8 cellular contexts compared by ENCODE assay signal in the genomic region with DNA sequence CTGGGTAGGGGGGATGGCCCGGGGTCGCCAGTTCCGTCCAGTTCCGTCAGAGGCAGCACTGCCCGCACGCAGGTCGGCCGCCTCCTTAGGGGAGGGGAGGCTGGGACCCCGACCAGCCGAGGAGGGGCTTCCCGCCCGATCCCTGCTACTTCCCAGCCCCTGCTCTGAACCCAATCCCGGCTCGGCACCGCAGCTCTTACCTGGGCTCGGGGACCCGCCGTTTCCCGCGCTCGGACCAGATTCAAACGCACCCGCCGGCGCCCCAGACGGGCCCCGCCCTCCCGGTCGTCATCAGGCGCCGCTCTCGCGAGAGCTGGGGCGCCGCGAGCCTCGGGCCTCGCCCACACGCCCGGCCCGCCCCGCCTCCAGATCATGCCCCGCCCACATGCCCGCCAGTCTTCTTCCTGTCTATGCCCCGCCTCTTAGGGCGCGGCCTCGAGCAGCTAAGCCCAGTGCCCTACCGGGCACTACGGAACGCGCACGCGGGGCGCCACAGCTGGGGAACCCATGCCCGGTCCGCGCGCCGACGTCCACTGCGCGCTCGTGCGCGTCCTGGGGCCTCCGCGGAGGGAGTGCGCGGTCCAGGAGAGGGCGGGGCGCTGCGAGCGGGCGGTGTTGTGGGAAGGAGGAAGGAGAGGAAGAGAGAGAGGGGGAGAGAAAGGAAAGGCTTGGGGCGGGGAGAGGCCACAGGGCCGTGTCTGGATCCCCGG. TPM values are rescaled to one million over a fixed set of nuclear protein-coding genes. Genes with fewer than 3 reads are reported as not detected.
A peak's percentile ranks its signal among the peaks of the same experiment; 100 is the strongest.
DNase-seq lines count a peak whose midpoint lies in the region; ATAC-seq and TF ChIP-seq lines count a peak whose summit lies in the region.

A gene with protein sequence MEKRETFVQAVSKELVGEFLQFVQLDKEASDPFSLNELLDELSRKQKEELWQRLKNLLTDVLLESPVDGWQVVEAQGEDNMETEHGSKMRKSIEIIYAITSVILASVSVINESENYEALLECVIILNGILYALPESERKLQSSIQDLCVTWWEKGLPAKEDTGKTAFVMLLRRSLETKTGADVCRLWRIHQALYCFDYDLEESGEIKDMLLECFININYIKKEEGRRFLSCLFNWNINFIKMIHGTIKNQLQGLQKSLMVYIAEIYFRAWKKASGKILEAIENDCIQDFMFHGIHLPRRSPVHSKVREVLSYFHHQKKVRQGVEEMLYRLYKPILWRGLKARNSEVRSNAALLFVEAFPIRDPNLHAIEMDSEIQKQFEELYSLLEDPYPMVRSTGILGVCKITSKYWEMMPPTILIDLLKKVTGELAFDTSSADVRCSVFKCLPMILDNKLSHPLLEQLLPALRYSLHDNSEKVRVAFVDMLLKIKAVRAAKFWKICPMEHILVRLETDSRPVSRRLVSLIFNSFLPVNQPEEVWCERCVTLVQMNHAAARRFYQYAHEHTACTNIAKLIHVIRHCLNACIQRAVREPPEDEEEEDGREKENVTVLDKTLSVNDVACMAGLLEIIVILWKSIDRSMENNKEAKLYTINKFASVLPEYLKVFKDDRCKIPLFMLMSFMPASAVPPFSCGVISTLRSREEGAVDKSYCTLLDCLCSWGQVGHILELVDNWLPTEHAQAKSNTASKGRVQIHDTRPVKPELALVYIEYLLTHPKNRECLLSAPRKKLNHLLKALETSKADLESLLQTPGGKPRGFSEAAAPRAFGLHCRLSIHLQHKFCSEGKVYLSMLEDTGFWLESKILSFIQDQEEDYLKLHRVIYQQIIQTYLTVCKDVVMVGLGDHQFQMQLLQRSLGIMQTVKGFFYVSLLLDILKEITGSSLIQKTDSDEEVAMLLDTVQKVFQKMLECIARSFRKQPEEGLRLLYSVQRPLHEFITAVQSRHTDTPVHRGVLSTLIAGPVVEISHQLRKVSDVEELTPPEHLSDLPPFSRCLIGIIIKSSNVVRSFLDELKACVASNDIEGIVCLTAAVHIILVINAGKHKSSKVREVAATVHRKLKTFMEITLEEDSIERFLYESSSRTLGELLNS (minus strand): TSS at position 281 of the 710 bp plus-strand sequence. CDS start 2,905 bp downstream, outside the sequence.

- H3F3A ChIP-seq in SK-N-SH (replicated peaks; ENCODE audit: insufficient read depth) = no peaks in the 10 kb centered on the region

- peak within 1 kb of the TSS; percentile 99 for H3K4me2 ChIP-seq in SK-N-SH

- CTCF ChIA-PET in SK-N-SH (lab: Yijun Ruan, JAX) = interaction anchor here (0.9 to 3.7 kb wide), 5 partner anchors 9 to 272 kb away, joined by 3 to 31 read pairs (median 3); no protein-coding TSS in a partner anchor

- H3K9me3 Mint-ChIP-seq in activated naive CD4-positive, alpha-beta T cell treated with anti-CD3 and anti-CD28 coated beads, Interleukin-2, amount 50 U/mL, for 24 hours = no peaks in the 10 kb centered on the region

- H3K9me3 ChIP-seq in SK-N-SH (no peaks in the 10 kb centered on the region), testis (no peaks in the 10 kb centered on the region)

- no peaks in the 10 kb centered on the region for H3K27me3 ChIP-seq in SK-N-SH (ENCODE audit: insufficient read depth)
- no peaks in the 10 kb centered on the region for H3K27me3 ChIP-seq in testis

- H3K27me3 Mint-ChIP-seq in activated naive CD4-positive, alpha-beta T cell treated with anti-CD3 and anti-CD28 coated beads, Interleukin-2, amount 50 U/mL, for 24 hours = no peaks in the 10 kb centered on the region

- H2AFZ ChIP-seq in SK-N-SH (ENCODE audit: low read depth) = peak within 1 kb of the TSS; percentile 81

- intact Hi-C loops in testis (cut with DNase I; ENCODE audit: low total_unique reads) = loop anchor here (10.0 kb wide), 1 partner anchor 120 kb away; the partner anchor contains the start of gene ESYT2

- H3K9ac ChIP-seq in SK-N-SH = peak within 1 kb of the TSS; percentile 91

- peak within 1 kb of the TSS; percentile 52 for H3K27ac Mint-ChIP-seq in activated naive CD4-positive, alpha-beta T cell treated with anti-CD3 and anti-CD28 coated beads, Interleukin-2, amount 50 U/mL, for 24 hours

- TF ChIP-seq EP300 in SK-N-SH (IDR thresholded peaks at IDR 0.05; ENCODE audit: borderline replicate concordance in 1 of 2, low read depth in 1 of 2, low read length in 1 of 2) = no peak; a peak in 1 of 4 replicates

- no peaks in the 10 kb centered on the region for H3K36me3 Mint-ChIP-seq in activated naive CD4-positive, alpha-beta T cell treated with anti-CD3 and anti-CD28 coated beads, Interleukin-2, amount 50 U/mL, for 24 hours

- peak; percentile 86 for TF ChIP-seq POLR2A in testis (IDR thresholded peaks at IDR 0.05)

- peak; percentile 98 for ATAC-seq in HG02571 (IDR thresholded peaks at IDR 0.05; ENCODE audit: unreplicated experiment)
- peak; percentile 100 for ATAC-seq in omental fat pad (ENCODE audit: low FRiP score)

- H4K20me1 ChIP-seq in SK-N-SH (ENCODE audit: insufficient read depth) = no peaks in the 10 kb centered on the region

- H3K4me1 Mint-ChIP-seq in activated naive CD4-positive, alpha-beta T cell treated with anti-CD3 and anti-CD28 coated beads, Interleukin-2, amount 50 U/mL, for 24 hours = peaks cover 10% of the 10 kb centered on the region

- H3K4me3 ChIP-seq in GM08714 (ENCODE audit: low read length) = peak within 1 kb of the TSS; percentile 96
- peak within 1 kb of the TSS; percentile 91 to 99 for H3K4me3 ChIP-seq in SK-N-SH (ENCODE audit: low read depth in 2 of 2, low read length in 1 of 2)
- peak within 1 kb of the TSS; percentile 81 to 82 for H3K4me3 ChIP-seq in testis

- POLR2A ChIA-PET in SK-N-SH (lab: Yijun Ruan, JAX) = interaction anchor here (1.8 kb wide), 2 partner anchors 9 to 124 kb away, joined by 7 to 13 read pairs; partner anchors contain the start of gene ESYT2

- no peaks in the 10 kb centered on the region for H3K9me2 ChIP-seq in SK-N-SH

- peaks cover 54% of the 10 kb centered on the region for H3K79me2 ChIP-seq in SK-N-SH (ENCODE audit: insufficient read depth)

- H3K4me3 Mint-ChIP-seq in activated naive CD4-positive, alpha-beta T cell treated with anti-CD3 and anti-CD28 coated beads, Interleukin-2, amount 50 U/mL, for 24 hours = peak within 1 kb of the TSS; percentile 91

- TF ChIP-seq RAD21 in SK-N-SH (IDR thresholded peaks at IDR 0.05; ENCODE audit: low read length) = no peak; the same call in 1 of the 2 replicates

- H3K27ac ChIP-seq in SK-N-SH (ENCODE audit: low read depth in 2 of 2, low read length in 1 of 2) (peak within 1 kb of the TSS; percentile 43 to 91), testis (peak within 1 kb of the TSS; percentile 78 to 81)

- DNase-seq in NCI-H1048 (lab: John Stamatoyannopoulos, UW) = peak; percentile 95
- peak; percentile 100 for DNase-seq in SK-N-SH
- peak; percentile 61 for DNase-seq in glomerular endothelial cell (ENCODE audit: extremely low read depth, low read depth, low spot score)
- DNase-seq in omental fat pad (ENCODE audit: low spot score) = peak; percentile 90
- DNase-seq in testis = peak; percentile 98

- no peak for TF ChIP-seq CTCF in SK-N-SH (IDR thresholded peaks at IDR 0.05)
- peak in 2 of 3 donors; percentile 12 to 30 for TF ChIP-seq CTCF in omental fat pad (IDR thresholded peaks at IDR 0.05)
- TF ChIP-seq CTCF in testis (IDR thresholded peaks at IDR 0.05) = peak in 1 of 3 experiments; percentile 62

- H3K36me3 ChIP-seq in SK-N-SH (replicated peaks in 1 of 2; ENCODE audit: control insufficient read depth in 1 of 2, insufficient read depth in 2 of 2, low read length in 1 of 2) (peaks cover 20 to 21% of the 10 kb centered on the region in 2 experiments), testis (ENCODE audit: low read depth, missing control alignments) (no peaks in the 10 kb centered on the region)

- WGBS in SK-N-SH (ENCODE audit: low lambda C conversion rate) = under 1% methylated on average over 58 of the region's 78 CpGs
- WGBS in testis, 2 donors = 0 to 1% methylated on average over 10 to 77 of the region's 78 CpGs

- peaks cover 13 to 29% of the 10 kb centered on the region in 2 experiments; a peak in 3 of 4 replicates for H3K4me1 ChIP-seq in SK-N-SH (ENCODE audit: control insufficient read depth in 1 of 2, insufficient read depth in 2 of 2, low read depth in 1 of 2, low read length in 1 of 2)
- H3K4me1 ChIP-seq in testis = peaks cover 9% of the 10 kb centered on the region

TF ChIP-seq in SK-N-SH, 30 proteins besides CTCF, POLR2A, EP300 and RAD21 (continues in another document):
- no peak for TF ChIP-seq YY1 (IDR thresholded peaks at IDR 0.05; ENCODE audit: low read depth)
- TF ChIP-seq MEF2A (IDR thresholded peaks at IDR 0.05; ENCODE audit: borderline replicate concordance, low read depth) = no peak
- peak; percentile 75 for TF ChIP-seq TAF1 (IDR thresholded peaks at IDR 0.05; ENCODE audit: borderline replicate concordance, low read depth, low read length)
- peak; percentile 97 for TF ChIP-seq MXI1 (IDR thresholded peaks at IDR 0.05; ENCODE audit: low read depth, low read length)
- peak; percentile 65 for TF ChIP-seq NRF1 (IDR thresholded peaks at IDR 0.05; ENCODE audit: low read depth, low read length)
- no peak for TF ChIP-seq RFX5 (IDR thresholded peaks at IDR 0.05; ENCODE audit: low read length)

RNA-seq across cellular contexts. Expression of the gene that starts here (rescaled TPM):
- polyA plus RNA-seq in SK-N-SH (2012; rRNA removed) = 25.0 and 27.6 TPM in 2 replicates
- 26.2 and 27.7 TPM in 2 replicates for polyA plus RNA-seq in SK-N-SH (2012; cell fraction: cytosol; rRNA removed)
- polyA plus RNA-seq in SK-N-SH (2012; cell fraction: nucleus; rRNA removed) = 19.1 and 22.6 TPM in 2 replicates
- 6.0 and 12.7 TPM in 2 replicates for total RNA-seq in glomerular endothelial cell
- total RNA-seq in omental fat pad = 1 to 10 TPM; 5.0 to 9.4 (median 8.7) TPM
- 10 to 100 TPM; 30.2 to 34.0 TPM for total RNA-seq in testis
- 53.9 TPM for polyA plus RNA-seq in testis (ENCODE audit: insufficient read depth, low read depth, low replicate concordance)

Comparison
In these comparisons a context has a peak if more than half of its experiments do, and no peak if none do; other contexts are left out.
1. Peak in every context shown above with its lines: DNase-seq, ATAC-seq, H3K4me3 ChIP-seq and H3K27ac ChIP-seq.